ENCODE assay signal across 1 cellular context in genomic region chrX:34470507-34470906, GRCh38.
TF ChIP-seq lines count a peak whose summit lies in the region.

No MANE protein-coding gene starts in this region.

TF ChIP-seq in HepG2, 621 proteins besides CTCF, POLR2A, EP300 and RAD21 (continued from another document):
- TF ChIP-seq, protein P1, sequence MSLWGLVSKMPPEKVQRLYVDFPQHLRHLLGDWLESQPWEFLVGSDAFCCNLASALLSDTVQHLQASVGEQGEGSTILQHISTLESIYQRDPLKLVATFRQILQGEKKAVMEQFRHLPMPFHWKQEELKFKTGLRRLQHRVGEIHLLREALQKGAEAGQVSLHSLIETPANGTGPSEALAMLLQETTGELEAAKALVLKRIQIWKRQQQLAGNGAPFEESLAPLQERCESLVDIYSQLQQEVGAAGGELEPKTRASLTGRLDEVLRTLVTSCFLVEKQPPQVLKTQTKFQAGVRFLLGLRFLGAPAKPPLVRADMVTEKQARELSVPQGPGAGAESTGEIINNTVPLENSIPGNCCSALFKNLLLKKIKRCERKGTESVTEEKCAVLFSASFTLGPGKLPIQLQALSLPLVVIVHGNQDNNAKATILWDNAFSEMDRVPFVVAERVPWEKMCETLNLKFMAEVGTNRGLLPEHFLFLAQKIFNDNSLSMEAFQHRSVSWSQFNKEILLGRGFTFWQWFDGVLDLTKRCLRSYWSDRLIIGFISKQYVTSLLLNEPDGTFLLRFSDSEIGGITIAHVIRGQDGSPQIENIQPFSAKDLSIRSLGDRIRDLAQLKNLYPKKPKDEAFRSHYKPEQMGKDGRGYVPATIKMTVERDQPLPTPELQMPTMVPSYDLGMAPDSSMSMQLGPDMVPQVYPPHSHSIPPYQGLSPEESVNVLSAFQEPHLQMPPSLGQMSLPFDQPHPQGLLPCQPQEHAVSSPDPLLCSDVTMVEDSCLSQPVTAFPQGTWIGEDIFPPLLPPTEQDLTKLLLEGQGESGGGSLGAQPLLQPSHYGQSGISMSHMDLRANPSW (CRISPR knock-in tag; IDR thresholded peaks at IDR 0.05; ENCODE audit: borderline replicate concordance): no peak
- TF ChIP-seq ZNF512 (CRISPR knock-in tag; IDR thresholded peaks at IDR 0.05) (no peak), KLF9 (CRISPR knock-in tag; IDR thresholded peaks at IDR 0.05; ENCODE audit: low read depth) (no peak), GABPB1 (CRISPR knock-in tag; IDR thresholded peaks at IDR 0.05) (no peak), KMT2A (CRISPR knock-in tag; IDR thresholded peaks at IDR 0.05) (no peak), NCOA5 (CRISPR knock-in tag; IDR thresholded peaks at IDR 0.05) (no peak), NFE2L2 (IDR thresholded peaks at IDR 0.05; ENCODE audit: low read length) (no peak), HMG20B (CRISPR knock-in tag; conservative IDR thresholded peaks at IDR 0.05) (no peak), SSRP1 (CRISPR knock-in tag; IDR thresholded peaks at IDR 0.05) (no peak), ETS1 (CRISPR knock-in tag; IDR thresholded peaks at IDR 0.05) (no peak), AGO1 (IDR thresholded peaks at IDR 0.05; ENCODE audit: low read depth, low read length, poor library complexity, severe bottlenecking) (no peak)
TF ChIP-seq in HepG2: peak in this region for 0.
